9 cellular contexts compared by ENCODE assay signal in genomic region chr17:2510559-2510958, GRCh38. TPM values are rescaled to one million over a fixed set of nuclear protein-coding genes. Genes with fewer than 3 reads are reported as not detected.
DNase-seq lines count a peak whose midpoint lies in the region; ATAC-seq and TF ChIP-seq lines count a peak whose summit lies in the region.
"Had no signal": no experiment of that assay in that cellular context is flagged by ENCODE, and none has a peak within 500 bp of the region (broad histone marks: within the 10 kb centered on the region; RNA-seq: fewer than 3 reads in every experiment).

No MANE protein-coding gene starts in this region.

- in situ Hi-C loops in HAP-1 (cut with MboI; ENCODE audit: low sequenced_read_pairs): no loop called here

- H2AFZ ChIP-seq in hepatocyte: peak overlapping the region; percentile 61

- H3K36me3 ChIP-seq in HAP-1 (replicated peaks) (no peaks in the 10 kb centered on the region), hepatocyte (replicated peaks; ENCODE audit: insufficient read depth, low read depth) (no peaks in the 10 kb centered on the region), spleen (peaks cover 0 to 8% (median 0%) of the 10 kb centered on the region in 6 donors)
- H3K36me3 ChIP-seq: neutrophil had no signal

- no peak for ATAC-seq in HG03108 (IDR thresholded peaks at IDR 0.05; ENCODE audit: unreplicated experiment)

- no peak for TF ChIP-seq CTCF in VCaP (conservative IDR thresholded peaks at IDR 0.05)
- no peak for TF ChIP-seq CTCF in hepatocyte (IDR thresholded peaks at IDR 0.05; ENCODE audit: poor library complexity)
- TF ChIP-seq CTCF in spleen (IDR thresholded peaks at IDR 0.05 in 8 of 11, conservative IDR thresholded peaks at IDR 0.05 in 3 of 11): no peak

- TF ChIP-seq POLR2A in spleen (IDR thresholded peaks at IDR 0.05): no peak

- intact Hi-C loops in spleen (cut with DNase I; ENCODE audit: low total_unique reads): no loop called here

- WGBS in hepatocyte (ENCODE audit: low lambda C conversion rate, missing lambda C conversion rate): 53% methylated on average over 2 of the region's 2 CpGs
- 51 to 73% (median 57%) methylated on average over 2 of the region's 2 CpGs for WGBS in spleen, 5 donors

- H3K9me3 ChIP-seq in HAP-1: peaks cover 3% of the 10 kb centered on the region; the same call in 1 of the 2 replicates
- no peaks in the 10 kb centered on the region for H3K9me3 ChIP-seq in hepatocyte (ENCODE audit: low read depth)
- no peaks in the 10 kb centered on the region for H3K9me3 ChIP-seq in spleen
- H3K9me3 ChIP-seq: neutrophil had no signal

- no peaks in the 10 kb centered on the region for H3K9me2 ChIP-seq in hepatocyte (replicated peaks; ENCODE audit: insufficient read depth)

- DNase-seq in HAP-1 (ENCODE audit: low spot score in 2 of 2) (no peak), hepatocyte (ENCODE audit: low spot score) (no peak), spleen (no peak), DMS79 (lab: John Stamatoyannopoulos, UW) (no peak), AG20443 (ENCODE audit: low spot score) (no peak), kidney tubule cell (ENCODE audit: low spot score) (no peak)

- H3K27me3 ChIP-seq in HAP-1 (ENCODE audit: low read depth) (no peaks in the 10 kb centered on the region), hepatocyte (no peaks in the 10 kb centered on the region), spleen (replicated peaks in 1 of 7) (no peaks in the 10 kb centered on the region)
- H3K27me3 ChIP-seq: neutrophil had no signal

- H3K27ac ChIP-seq in VCaP (peak overlapping the region; percentile 100), hepatocyte (peak overlapping the region; percentile 97), spleen (peak overlapping the region in 5 of 8 donors; percentile 88 to 93 (median 90))

- peaks cover 37% of the 10 kb centered on the region for H3K79me2 ChIP-seq in hepatocyte

- H3K4me1 ChIP-seq in HAP-1 (peaks cover 8% of the 10 kb centered on the region), hepatocyte (ENCODE audit: insufficient read depth) (peaks cover 10% of the 10 kb centered on the region), spleen (peaks cover 14 to 51% (median 42%) of the 10 kb centered on the region in 6 donors)

- H4K20me1 ChIP-seq in hepatocyte (ENCODE audit: insufficient read depth, poor library complexity, severe bottlenecking): no peaks in the 10 kb centered on the region

- H3K4me3 ChIP-seq in HAP-1 (peak overlapping the region; percentile 53), hepatocyte (peak overlapping the region; percentile 53), spleen (peak overlapping the region; percentile 62 to 76 (median 73))

- H3K4me2 ChIP-seq in hepatocyte: peak overlapping the region; percentile 88

RNA-seq across cellular contexts. Expression of gene METTL16, which starts 1.1 kb away (rescaled TPM):
- total RNA-seq in hepatocyte (14.3 and 19.3 TPM in 2 replicates), spleen (10 to 100 TPM; 20.1 to 38.2 (median 34.6) TPM)
- polyA plus RNA-seq in hepatocyte (14.7 and 18.4 TPM in 2 replicates), spleen (10 to 100 TPM; 17.1 to 25.4 (median 22.8) TPM)
